ENCODE assay signal across 1 cellular context in genomic region chr1:117416004-117416403, GRCh38.
TF ChIP-seq lines count a peak whose summit lies in the region.

No MANE protein-coding gene starts in this region.

TF ChIP-seq in K562, 482 proteins besides CTCF, POLR2A, EP300 and RAD21 (continued from another document):
- TF ChIP-seq, protein P1, sequence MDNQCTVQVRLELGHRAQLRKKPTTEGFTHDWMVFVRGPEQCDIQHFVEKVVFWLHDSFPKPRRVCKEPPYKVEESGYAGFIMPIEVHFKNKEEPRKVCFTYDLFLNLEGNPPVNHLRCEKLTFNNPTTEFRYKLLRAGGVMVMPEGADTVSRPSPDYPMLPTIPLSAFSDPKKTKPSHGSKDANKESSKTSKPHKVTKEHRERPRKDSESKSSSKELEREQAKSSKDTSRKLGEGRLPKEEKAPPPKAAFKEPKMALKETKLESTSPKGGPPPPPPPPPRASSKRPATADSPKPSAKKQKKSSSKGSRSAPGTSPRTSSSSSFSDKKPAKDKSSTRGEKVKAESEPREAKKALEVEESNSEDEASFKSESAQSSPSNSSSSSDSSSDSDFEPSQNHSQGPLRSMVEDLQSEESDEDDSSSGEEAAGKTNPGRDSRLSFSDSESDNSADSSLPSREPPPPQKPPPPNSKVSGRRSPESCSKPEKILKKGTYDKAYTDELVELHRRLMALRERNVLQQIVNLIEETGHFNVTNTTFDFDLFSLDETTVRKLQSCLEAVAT (IDR thresholded peaks at IDR 0.05), result no peak
